Comparison of ENCODE assay signal across 7 cellular contexts in the genomic region with DNA sequence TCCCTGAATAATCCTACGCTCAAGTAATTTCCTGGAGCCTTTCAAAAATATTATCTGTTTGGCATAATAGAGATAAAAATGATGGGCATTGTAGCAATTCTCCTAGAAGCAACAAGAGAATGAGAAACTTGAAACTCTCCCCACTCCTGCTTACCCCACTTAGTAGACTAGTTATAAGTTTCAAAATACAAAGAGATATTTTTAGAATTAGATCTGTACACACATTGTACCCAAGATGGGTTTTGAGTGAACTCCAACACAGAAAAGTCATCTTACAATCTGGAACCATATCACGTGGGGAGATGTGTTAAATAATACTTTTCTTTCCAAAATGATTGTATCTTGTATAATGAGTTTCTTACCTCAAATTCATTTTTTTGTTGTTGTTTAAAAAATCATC.
"Had no signal": no experiment of that assay in that cellular context is flagged by ENCODE, and none has a peak within 500 bp of the region (broad histone marks: within the 10 kb centered on the region; RNA-seq: fewer than 3 reads in every experiment).

No MANE protein-coding gene starts in this region.

- H2AFZ ChIP-seq: GM23338 had no signal

- FAIRE-seq: H1, H54, HepG2 had no signal

- ATAC-seq: GM23338, HepG2 had no signal

- H3K4me2 ChIP-seq: GM23338 had no signal

- DNase-seq: H9, HCEC 1CT had no signal

- H3K27ac ChIP-seq: HL-60 had no signal

- H3K4me3 ChIP-seq: GM23338 had no signal
